ENCODE assay signal across 10 cellular contexts in the genomic region with DNA sequence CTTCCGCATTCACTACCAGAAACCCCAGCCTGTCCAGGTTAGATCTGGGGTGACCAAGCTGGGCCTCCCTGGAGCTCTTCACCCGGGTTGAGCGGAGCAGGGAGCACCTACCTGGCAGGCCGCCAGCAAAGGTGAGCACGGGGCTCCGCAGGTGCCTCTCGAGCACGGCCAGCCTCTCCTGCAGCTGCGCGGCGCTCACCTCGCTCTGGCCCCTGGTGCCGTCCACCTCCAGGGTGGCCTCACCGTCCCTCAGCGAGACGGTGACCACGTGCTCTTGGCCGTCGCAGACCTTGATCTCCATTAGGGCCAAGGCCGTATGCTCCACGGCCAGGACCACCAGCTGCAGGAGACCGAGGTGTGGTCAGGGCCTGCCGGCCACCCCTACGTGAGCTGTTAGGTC. TPM values are rescaled to one million over a fixed set of nuclear protein-coding genes. Genes with fewer than 3 reads are reported as not detected.
DNase-seq lines count a peak whose midpoint lies in the region; ATAC-seq, FAIRE-seq and TF ChIP-seq lines count a peak whose summit lies in the region.
"Had no signal": no experiment of that assay in that cellular context is flagged by ENCODE, and none has a peak within 500 bp of the region (broad histone marks: within the 10 kb centered on the region; RNA-seq: fewer than 3 reads in every experiment).

No MANE protein-coding gene starts in this region.

- no peak overlapping the region for H3K4me2 ChIP-seq in HepG2 (ENCODE audit: low read depth, low read length)

- H3K36me3 ChIP-seq in HepG2 (replicated peaks in 1 of 2; ENCODE audit: control insufficient read depth in 1 of 2, insufficient read depth in 2 of 2, low read length in 2 of 2) = no peaks in the 10 kb centered on the region
- H3K36me3 ChIP-seq in right lobe of liver = no peaks in the 10 kb centered on the region
- H3K36me3 ChIP-seq in left ventricle myocardium inferior = peaks cover 46% of the 10 kb centered on the region
- peaks cover 0 to 14% of the 10 kb centered on the region in 2 donors for H3K36me3 ChIP-seq in gastrocnemius medialis

- no peak for TF ChIP-seq EP300 in HepG2 (IDR thresholded peaks at IDR 0.05; ENCODE audit: low read depth in 2 of 2, low read length in 2 of 2)
- no peak for TF ChIP-seq EP300 in HepG2 (CRISPR knock-in tag; IDR thresholded peaks at IDR 0.05; ENCODE audit: borderline replicate concordance)

- TF ChIP-seq POLR2A in HepG2 (IDR thresholded peaks at IDR 0.05; ENCODE audit: insufficient read depth in 1 of 2, low read depth in 2 of 2, low read length in 2 of 2) = no peak
- TF ChIP-seq POLR2A in right lobe of liver (IDR thresholded peaks at IDR 0.05) = no peak
- no peak for TF ChIP-seq POLR2A in gastrocnemius medialis (IDR thresholded peaks at IDR 0.05)

- POLR2A ChIA-PET in HepG2 (lab: Yijun Ruan, JAX) = no interaction called here

- H3K27me3 ChIP-seq in HepG2 (ENCODE audit: control insufficient read depth in 1 of 2, insufficient read depth in 2 of 2, low read length in 2 of 2) (peaks cover 0 to 5% of the 10 kb centered on the region in 2 experiments; a peak in 2 of 5 replicates), right lobe of liver (no peaks in the 10 kb centered on the region), left ventricle myocardium inferior (ENCODE audit: low read depth) (no peaks in the 10 kb centered on the region), gastrocnemius medialis (no peaks in the 10 kb centered on the region)

- no peaks in the 10 kb centered on the region for H3K4me1 ChIP-seq in HepG2 (ENCODE audit: insufficient read depth, low read length)
- no peaks in the 10 kb centered on the region for H3K4me1 ChIP-seq in right lobe of liver
- peaks cover 58% of the 10 kb centered on the region for H3K4me1 ChIP-seq in left ventricle myocardium inferior
- H3K4me1 ChIP-seq in gastrocnemius medialis = peaks cover 33 to 34% of the 10 kb centered on the region in 2 donors

- no peak overlapping the region for H2AFZ ChIP-seq in HepG2 (ENCODE audit: low read length)

- H3K27ac ChIP-seq in HepG2 (ENCODE audit: extremely low read length, insufficient read depth, low read length) (no peak overlapping the region), right lobe of liver (no peak overlapping the region), left ventricle myocardium inferior (replicated peaks) (peak overlapping the region; percentile 91), gastrocnemius medialis (peak overlapping the region; percentile 94 to 97 (median 96))

- intact Hi-C loops in HepG2 (cut with micrococcal nuclease; ENCODE audit: unreplicated experiment) = no loop called here
- intact Hi-C loops in right lobe of liver (cut with DNase I) = no loop called here
- intact Hi-C loops in left ventricle myocardium inferior (cut with micrococcal nuclease) = no loop called here
- intact Hi-C loops in gastrocnemius medialis (cut with DNase I; ENCODE audit: low total_unique reads) = loop anchor here (1.0 to 10.0 kb wide), 4 partner anchors 15 to 407 kb away; no protein-coding TSS in a partner anchor

- CTCF ChIA-PET in HepG2 (lab: Yijun Ruan, JAX; ENCODE audit: low intra/inter-chr PET ratio, low total read pairs) = no interaction called here

- no peaks in the 10 kb centered on the region for H3K79me2 ChIP-seq in HepG2 (ENCODE audit: insufficient read depth, low read length)

- BruUV-seq in HepG2 (replicated peaks; lab: Mats Ljungman, UMichigan) = no TSS peak

- in situ Hi-C loops in HepG2 (cut with HindIII; ENCODE audit: extremely low pct_ligation_motif_present, low pct_unique_long_range_greater_than_20kb) (no loop called here), gastrocnemius medialis (cut with MboI; ENCODE audit: low sequenced_read_pairs in 4 of 4) (loop anchor here in 1 of 4 donors (5.0 to 10.0 kb wide), 2 partner anchors 40 to 103 kb away; a partner anchor contains a TSS)

- TF ChIP-seq CTCF in HepG2 (CRISPR knock-in tag; IDR thresholded peaks at IDR 0.05) (no peak), right lobe of liver (IDR thresholded peaks at IDR 0.05) (no peak), left ventricle myocardium inferior (IDR thresholded peaks at IDR 0.05; ENCODE audit: borderline replicate concordance) (no peak), gastrocnemius medialis (IDR thresholded peaks at IDR 0.05 in 4 of 5, conservative IDR thresholded peaks at IDR 0.05 in 1 of 5) (no peak)

- 81% methylated on average over 15 of the region's 24 CpGs for WGBS in HepG2 (ENCODE audit: low lambda C conversion rate)
- no CpG with 5 or more reads among the region's 24 CpGs for WGBS in right lobe of liver (ENCODE audit: insufficient coverage, low coverage, low lambda C conversion rate, missing lambda C conversion rate)

- no peak for FAIRE-seq in HepG2 (lab: Jason Lieb, UNC)

- TF ChIP-seq RAD21 in HepG2 (CRISPR knock-in tag; IDR thresholded peaks at IDR 0.05) = no peak

- no peak overlapping the region for H3K4me3 ChIP-seq in HepG2 (replicated peaks in 1 of 3; ENCODE audit: insufficient read depth in 1 of 3, low read depth in 2 of 3, low read length in 3 of 3)
- no peak overlapping the region for H3K4me3 ChIP-seq in right lobe of liver
- H3K4me3 ChIP-seq in left ventricle myocardium inferior = peak overlapping the region; percentile 42
- peak overlapping the region; percentile 35 to 44 (median 42) for H3K4me3 ChIP-seq in gastrocnemius medialis

- H4K20me1 ChIP-seq in HepG2 (ENCODE audit: insufficient read depth, low read length) = no peaks in the 10 kb centered on the region

- no peak overlapping the region for H3K9ac ChIP-seq in HepG2 (ENCODE audit: insufficient read depth, low read depth, low read length)

- ATAC-seq in HepG2 (no peak), right lobe of liver (no peak), gastrocnemius medialis (no peak), HG02981 (IDR thresholded peaks at IDR 0.05; ENCODE audit: unreplicated experiment) (no peak), GM19397 (IDR thresholded peaks at IDR 0.05; ENCODE audit: unreplicated experiment) (no peak)

- H3K9me3 ChIP-seq in HepG2 (ENCODE audit: low read length) = no peaks in the 10 kb centered on the region
- H3K9me3 ChIP-seq in right lobe of liver = no peaks in the 10 kb centered on the region
- H3K9me3 ChIP-seq in left ventricle myocardium inferior (replicated peaks) = no peaks in the 10 kb centered on the region
- H3K9me3 ChIP-seq in gastrocnemius medialis = no peaks in the 10 kb centered on the region

- DNase-seq in HepG2 (ENCODE audit: low spot score) = no peak
- no peak for DNase-seq in right lobe of liver
- no peak for DNase-seq in left ventricle myocardium inferior
- DNase-seq in gastrocnemius medialis = no peak
- no peak for DNase-seq in HuH-7 (ENCODE audit: low spot score)
- DNase-seq in activated CD4-positive, CD25-positive, alpha-beta regulatory T cell treated with anti-CD3 and anti-CD28 coated beads, Interleukin-2, amount 50 U/mL, for 72 hours = no peak
- DNase-seq: activated CD4-positive, alpha-beta T cell treated with anti-CD3 and anti-CD28 coated beads for 48 hours; Kasumi-1 had no signal

TF ChIP-seq in HepG2, 621 proteins besides CTCF, POLR2A, EP300 and RAD21:
- 0 out of 2 replicates have a peak, but pooled peaks have one; percentile 19 for TF ChIP-seq LCORL (IDR thresholded peaks at IDR 0.05)
- no peak for TF ChIP-seq LCORL (CRISPR knock-in tag; IDR thresholded peaks at IDR 0.05)
- no peak for TF ChIP-seq PCBP2 (optimal IDR thresholded peaks at IDR 0.05; ENCODE audit: low read depth, low read length, poor library complexity, severe bottlenecking)
- TF ChIP-seq NFATC3 (CRISPR knock-in tag; IDR thresholded peaks at IDR 0.05) = no peak
- TF ChIP-seq ZNF263 (CRISPR knock-in tag; IDR thresholded peaks at IDR 0.05) = 0 out of 2 replicates have a peak, but pooled peaks have one; percentile 45

RNA-seq across cellular contexts. Expression of a gene that starts 42.0 kb away (rescaled TPM):
- total RNA-seq in HepG2 (2016; rRNA removed; fragmentation: Illumina TruSeq; extraction: Trizol) = 0.09 and 0.11 TPM in 2 replicates
- total RNA-seq in HepG2 (2016; cell fraction: cytosol; rRNA removed; fragmentation: Illumina TruSeq; extraction: Trizol; ENCODE audit: low read depth) = 0.09 TPM in 1 of 2 replicates, not detected in the other
- total RNA-seq in HepG2 (2016; cell fraction: insoluble cytoplasmic fraction; rRNA removed; fragmentation: Illumina TruSeq; extraction: Trizol) = 0.09 TPM in 1 of 2 replicates, not detected in the other
- 0.19 and 0.21 TPM in 2 replicates for total RNA-seq in HepG2 (2016; cell fraction: membrane; rRNA removed; fragmentation: Illumina TruSeq; extraction: Trizol)
- 0.28 TPM in 1 of 2 replicates, not detected in the other for total RNA-seq in HepG2 (2016; cell fraction: nucleus; rRNA removed; fragmentation: Illumina TruSeq; extraction: Trizol)
- 0.21 and 0.24 TPM in 2 replicates for polyA plus RNA-seq in HepG2 (2011; rRNA removed)
- polyA plus RNA-seq in HepG2 (2011; cell fraction: cytosol; rRNA removed) = 0.14 and 0.34 TPM in 2 replicates
- 0.57 and 0.93 TPM in 2 replicates for polyA plus RNA-seq in HepG2 (2011; cell fraction: nucleus; rRNA removed)
- 0.13 and 0.23 TPM in 2 replicates for polyA plus RNA-seq in HepG2 (2012)
- polyA plus RNA-seq in HepG2 (2016; cell fraction: cytosol; fragmentation: Illumina TruSeq; extraction: Trizol; ENCODE audit: low read depth) = 0.05 and 0.14 TPM in 2 replicates
- polyA plus RNA-seq in HepG2 (2016; cell fraction: insoluble cytoplasmic fraction; fragmentation: Illumina TruSeq; extraction: Trizol; ENCODE audit: low read depth) = 0.09 and 0.13 TPM in 2 replicates
- polyA plus RNA-seq in HepG2 (2016; cell fraction: membrane; fragmentation: Illumina TruSeq; extraction: Trizol; ENCODE audit: low read depth) = 0.15 and 0.21 TPM in 2 replicates
- 0.52 and 0.59 TPM in 2 replicates for polyA plus RNA-seq in HepG2 (2016; cell fraction: nucleus; fragmentation: Illumina TruSeq; extraction: Trizol; ENCODE audit: insufficient read depth, low read depth)
- polyA minus RNA-seq in HepG2 (2011; rRNA and poly(A)+ RNA removed; ENCODE audit: low replicate concordance) = 0.16 and 5.7 TPM in 2 replicates
- polyA minus RNA-seq in HepG2 (2011; cell fraction: cytosol; rRNA and poly(A)+ RNA removed) = not detected in 2 replicates
- polyA minus RNA-seq in HepG2 (2011; cell fraction: nucleus; rRNA and poly(A)+ RNA removed) = 0.13 TPM in 1 of 2 replicates, not detected in the other
- 10 to 100 TPM; 11.9 to 48.5 (median 27.2) TPM for total RNA-seq in right lobe of liver
- total RNA-seq in left ventricle myocardium inferior = 186 TPM
- 100 to 1,000 TPM in 1 of 4 donors, 10 to 100 TPM in 3; 68.6 to 122 (median 86.3) TPM for total RNA-seq in gastrocnemius medialis

Comparison
In these comparisons a context has a peak if more than half of its experiments do, and no peak if none do; other contexts are left out.
1. RNA of a gene that starts 42.0 kb away (total RNA-seq): 186 TPM in left ventricle myocardium inferior (single experiment), 68.6 to 122 TPM in gastrocnemius medialis and 11.9 to 48.5 TPM in right lobe of liver; 0.09 to 0.28 TPM in HepG2; every median in the first group is over 10 times any median in the second.
2. H3K27ac ChIP-seq: peak in left ventricle myocardium inferior (single experiment) and gastrocnemius medialis (4 of 4); none in HepG2 (single experiment) and right lobe of liver (0 of 3).
3. H3K4me3 ChIP-seq: peak in left ventricle myocardium inferior (single experiment) and gastrocnemius medialis (4 of 4); none in HepG2 (0 of 3) and right lobe of liver (0 of 3).